15 cellular contexts compared by ENCODE assay signal in genomic region chr10:43861966-43862751, GRCh38.
A peak's percentile ranks its signal among the peaks of the same experiment; 100 is the strongest.
DNase-seq lines count a peak whose midpoint lies in the region; ATAC-seq, FAIRE-seq and TF ChIP-seq lines count a peak whose summit lies in the region.
"Had no signal": no experiment of that assay in that cellular context is flagged by ENCODE, and none has a peak within 500 bp of the region (broad histone marks: within the 10 kb centered on the region; RNA-seq: fewer than 3 reads in every experiment).

No MANE protein-coding gene starts in this region.

- peak overlapping the region; percentile 99 for H2BK120ac ChIP-seq in IMR-90 (ENCODE audit: low read depth, low read length)

- peak overlapping the region; percentile 99; the same call in 1 of the 2 replicates for H4K5ac ChIP-seq in IMR-90 (ENCODE audit: low read depth, low read length)

- H3K4me1 ChIP-seq in IMR-90 (ENCODE audit: control insufficient read depth, insufficient read depth, low read length) (peaks cover 26% of the 10 kb centered on the region), psoas muscle (no peaks in the 10 kb centered on the region)

- TF ChIP-seq POLR2A in IMR-90 (IDR thresholded peaks at IDR 0.05; ENCODE audit: low read depth, low read length) = no peak
- TF ChIP-seq POLR2A in GM12891 (IDR thresholded peaks at IDR 0.05; ENCODE audit: low read depth, low read length) = no peak

- H2AK9ac ChIP-seq in IMR-90 (replicated peaks; ENCODE audit: low read depth, low read length, poor library complexity) = peak overlapping the region; percentile 14

- H2BK15ac ChIP-seq in IMR-90 (ENCODE audit: low read depth, low read length) = peak overlapping the region; percentile 100

- H3K27me3 ChIP-seq in BJ (ENCODE audit: control insufficient read depth, insufficient read depth, low read length) (no peaks in the 10 kb centered on the region), IMR-90 (ENCODE audit: control insufficient read depth, insufficient read depth, low read length) (no peaks in the 10 kb centered on the region), psoas muscle (ENCODE audit: insufficient read depth in 3 of 3, low read length in 2 of 3) (no peaks in the 10 kb centered on the region)
- H3K27me3 ChIP-seq: SJSA1 had no signal

- no peak overlapping the region for H3K4me2 ChIP-seq in IMR-90 (ENCODE audit: low read depth, low read length)

- CTCF ChIA-PET in BJ (lab: Yijun Ruan, JAX) = interaction anchor here (0.7 to 2.1 kb wide), 4 partner anchors 19 to 1027 kb away, joined by 3 to 8 read pairs (median 3); no protein-coding TSS in a partner anchor
- CTCF ChIA-PET in IMR-90 (lab: Yijun Ruan, JAX) = interaction anchor here (0.6 kb wide), 1 partner anchor 19 kb away, joined by 4 read pairs; no protein-coding TSS in a partner anchor
- CTCF ChIA-PET in activated CD4-positive, alpha-beta T cell treated with anti-CD3 and anti-CD28 coated beads, Interleukin-2, amount 10 ng/mL, durations not matched to agents 7 days and 5 days (lab: Charles Lee) = interaction anchor here (1.5 kb wide), 1 partner anchor 173 kb away, joined by 3 read pairs; no protein-coding TSS in a partner anchor

- peak overlapping the region; percentile 22; the same call in 1 of the 2 replicates for H3K56ac ChIP-seq in IMR-90 (ENCODE audit: extremely low read depth, insufficient read depth, low read length)

- BruUV-seq in IMR-90 (replicated peaks; lab: Mats Ljungman, UMichigan) = no TSS peak

- H3K9me3 ChIP-seq in IMR-90 (ENCODE audit: control insufficient read depth, insufficient read depth, low read length) = no peaks in the 10 kb centered on the region
- no peaks in the 10 kb centered on the region for H3K9me3 ChIP-seq in psoas muscle
- H3K9me3 ChIP-seq: SJSA1 had no signal

- peaks cover 5% of the 10 kb centered on the region for H3K4me1 Mint-ChIP-seq in activated CD4-positive, alpha-beta T cell treated with anti-CD3 and anti-CD28 coated beads, Interleukin-2, amount 10 ng/mL, durations not matched to agents 7 days and 5 days

- 0 out of 4 replicates have a peak, but pooled peaks cover 0 to 6% of the 10 kb centered on the region in 2 experiments for H3K79me1 ChIP-seq in IMR-90 (ENCODE audit: low read depth in 1 of 2, low read length in 2 of 2)

- peak overlapping the region; percentile 99 for H4K91ac ChIP-seq in IMR-90 (ENCODE audit: insufficient read depth, low read depth, low read length)

- H2BK20ac ChIP-seq in IMR-90 (ENCODE audit: low read depth, low read length) = peak overlapping the region; percentile 100

- peak overlapping the region; percentile 76; the same call in 1 of the 2 replicates for H3K27ac ChIP-seq in IMR-90 (ENCODE audit: insufficient read depth, low read length)
- H3K27ac ChIP-seq in psoas muscle = peak overlapping the region; percentile 66
- H3K27ac ChIP-seq: SJSA1 had no signal

- H4K8ac ChIP-seq in IMR-90 (ENCODE audit: low read depth in 2 of 2, low read length in 2 of 2) = peak overlapping the region; percentile 97 to 98

- ATAC-seq in IMR-90 (ENCODE audit: low read depth) (peak; percentile 69), psoas muscle (no peak), HG02973 (IDR thresholded peaks at IDR 0.05; ENCODE audit: unreplicated experiment) (no peak)

- peak overlapping the region; percentile 100 for H2BK5ac ChIP-seq in IMR-90 (ENCODE audit: low read depth, low read length, poor library complexity, severe bottlenecking)

- H3K36me3 ChIP-seq in BJ (ENCODE audit: control insufficient read depth, insufficient read depth, low read length) = no peaks in the 10 kb centered on the region
- H3K36me3 ChIP-seq in IMR-90 (ENCODE audit: control insufficient read depth, insufficient read depth, low read length) = no peaks in the 10 kb centered on the region
- no peaks in the 10 kb centered on the region for H3K36me3 ChIP-seq in psoas muscle (ENCODE audit: insufficient read depth in 1 of 2, low read depth in 1 of 2)
- H3K36me3 ChIP-seq: SJSA1 had no signal

- peak overlapping the region; percentile 99; the same call in 1 of the 2 replicates for H3K4ac ChIP-seq in IMR-90 (ENCODE audit: low read depth, low read length)

- H3K36me3 Mint-ChIP-seq in activated CD4-positive, alpha-beta T cell treated with anti-CD3 and anti-CD28 coated beads, Interleukin-2, amount 10 ng/mL, durations not matched to agents 7 days and 5 days (ENCODE audit: low read depth) = no peaks in the 10 kb centered on the region
- H3K36me3 Mint-ChIP-seq: activated naive CD4-positive, alpha-beta T cell treated with anti-CD3 and anti-CD28 coated beads, Interleukin-2, amount 50 U/mL, for 24 hours had no signal

- H3K14ac ChIP-seq in IMR-90 (replicated peaks; ENCODE audit: low read depth, low read length) = peak overlapping the region; percentile 15; the same call in 1 of the 2 replicates

- no peak overlapping the region for H2AFZ ChIP-seq in IMR-90 (replicated peaks; ENCODE audit: low read length, poor library complexity)

- dilution Hi-C loops in IMR-90 (cut with HindIII; ENCODE audit: low sequenced_read_pairs, unreplicated experiment) = no loop called here

- no peaks in the 10 kb centered on the region for H4K20me1 ChIP-seq in IMR-90 (ENCODE audit: insufficient read depth, low read length)

- peak overlapping the region; percentile 69; the same call in 1 of the 2 replicates for H3K23ac ChIP-seq in IMR-90 (ENCODE audit: low read depth, low read length)

- POLR2A ChIA-PET in BJ (lab: Charles Lee) (no interaction called here), IMR-90 (lab: Charles Lee; ENCODE audit: unreplicated experiment) (no interaction called here)
- POLR2A ChIA-PET in activated CD4-positive, alpha-beta T cell treated with anti-CD3 and anti-CD28 coated beads, Interleukin-2, amount 10 ng/mL, durations not matched to agents 7 days and 5 days (lab: Charles Lee) = no interaction called here

- H3K27ac Mint-ChIP-seq in activated CD4-positive, alpha-beta T cell treated with anti-CD3 and anti-CD28 coated beads, Interleukin-2, amount 10 ng/mL, durations not matched to agents 7 days and 5 days = no peak overlapping the region
- H3K27ac Mint-ChIP-seq: activated naive CD4-positive, alpha-beta T cell treated with anti-CD3 and anti-CD28 coated beads, Interleukin-2, amount 50 U/mL, for 24 hours; nephron progenitor cell had no signal

- no peaks in the 10 kb centered on the region for H3K27me3 Mint-ChIP-seq in activated CD4-positive, alpha-beta T cell treated with anti-CD3 and anti-CD28 coated beads, Interleukin-2, amount 10 ng/mL, durations not matched to agents 7 days and 5 days
- H3K27me3 Mint-ChIP-seq: activated naive CD4-positive, alpha-beta T cell treated with anti-CD3 and anti-CD28 coated beads, Interleukin-2, amount 50 U/mL, for 24 hours had no signal

- no peak for TF ChIP-seq RAD21 in IMR-90 (IDR thresholded peaks at IDR 0.05; ENCODE audit: low read length)

- H3K4me3 ChIP-seq in BJ (ENCODE audit: low read depth, low read length) = no peak overlapping the region
- H3K4me3 ChIP-seq in IMR-90 (ENCODE audit: insufficient read depth, low read depth, low read length) = no peak overlapping the region
- H3K4me3 ChIP-seq in psoas muscle = no peak overlapping the region
- H3K4me3 ChIP-seq: SJSA1 had no signal

- TF ChIP-seq CTCF in BJ (IDR thresholded peaks at IDR 0.05; ENCODE audit: insufficient read depth, low read depth, low read length) (no peak), IMR-90 (conservative IDR thresholded peaks at IDR 0.05; ENCODE audit: low read depth, low read length) (no peak), psoas muscle (IDR thresholded peaks at IDR 0.05) (no peak)

- 0 out of 2 replicates have a peak overlapping the region, but pooled peaks have one; percentile 24 for H2AK5ac ChIP-seq in IMR-90 (ENCODE audit: low read depth, low read length)

- intact Hi-C loops in IMR-90 (cut with micrococcal nuclease) (loop anchor here (10.0 kb wide), 1 partner anchor 523 kb away; the partner anchor contains the start of gene CXCL12), psoas muscle (cut with DNase I) (no loop called here)

- no peak overlapping the region for H3K4me3 Mint-ChIP-seq in activated CD4-positive, alpha-beta T cell treated with anti-CD3 and anti-CD28 coated beads, Interleukin-2, amount 10 ng/mL, durations not matched to agents 7 days and 5 days
- H3K4me3 Mint-ChIP-seq: activated naive CD4-positive, alpha-beta T cell treated with anti-CD3 and anti-CD28 coated beads, Interleukin-2, amount 50 U/mL, for 24 hours; nephron progenitor cell had no signal

- no peak for FAIRE-seq in GM12891 (lab: Jason Lieb, UNC)
- FAIRE-seq: endometrium, islet of Langerhans had no signal

- H3K9me1 ChIP-seq in IMR-90 (ENCODE audit: insufficient read depth, low read length) = peaks cover 20% of the 10 kb centered on the region

- in situ Hi-C loops in IMR-90 (cut with MboI; ENCODE audit: low sequenced_read_pairs) = no loop called here

- peak overlapping the region; percentile 98; the same call in 1 of the 2 replicates for H3K18ac ChIP-seq in IMR-90 (ENCODE audit: low read depth, low read length)

- H3K9me3 Mint-ChIP-seq in activated CD4-positive, alpha-beta T cell treated with anti-CD3 and anti-CD28 coated beads, Interleukin-2, amount 10 ng/mL, durations not matched to agents 7 days and 5 days = peaks cover 2% of the 10 kb centered on the region
- H3K9me3 Mint-ChIP-seq: activated naive CD4-positive, alpha-beta T cell treated with anti-CD3 and anti-CD28 coated beads, Interleukin-2, amount 50 U/mL, for 24 hours; nephron progenitor cell had no signal

- WGBS in IMR-90 (ENCODE audit: extremely low coverage in 2 of 2, insufficient read length in 1 of 2), 2 experiments = no CpG with 5 or more reads among the region's 3 CpGs
- 67 to 73% (median 70%) methylated on average over 3 of the region's 3 CpGs for WGBS in psoas muscle, 3 donors

- peak; percentile 74 for DNase-seq in BJ (ENCODE audit: low read depth)
- peak; percentile 96 for DNase-seq in IMR-90
- peak; percentile 99 for DNase-seq in fibroblast of gingiva (ENCODE audit: low read depth)
- DNase-seq in psoas muscle = no peak
- no peak for DNase-seq in activated CD4-positive, alpha-beta T cell treated with anti-CD3 and anti-CD28 coated beads, Interleukin-2, amount 10 ng/mL, durations not matched to agents 7 days and 5 days
- DNase-seq in anterior cingulate cortex (lab: John Stamatoyannopoulos, UW) = no peak
- no peak for DNase-seq in GM12891 (ENCODE audit: insufficient read length, low spot score)
- DNase-seq: NCI-H510A treated with DMSO at 0.1 percent for 48 hours; nephron progenitor cell; stimulated activated CD4-positive, alpha-beta T cell treated with anti-CD3 and anti-CD28 coated beads, Interleukin-2, amount 100 ng/mL, for 48 hours had no signal

- H3K9ac ChIP-seq in IMR-90 (ENCODE audit: low read depth, low read length) = no peak overlapping the region

TF ChIP-seq in GM12891, 5 proteins besides CTCF, POLR2A, EP300 and RAD21:
- TF ChIP-seq POU2F2 (IDR thresholded peaks at IDR 0.05; ENCODE audit: low read depth, low read length) (no peak), SPI1 (IDR thresholded peaks at IDR 0.05; ENCODE audit: low read depth, low read length) (no peak), PAX5 (IDR thresholded peaks at IDR 0.05; ENCODE audit: insufficient read depth, low read length, severe bottlenecking) (no peak), TAF1 (IDR thresholded peaks at IDR 0.05; ENCODE audit: low read depth, low read length) (no peak), POLR2AphosphoS5 (IDR thresholded peaks at IDR 0.05; ENCODE audit: low read depth, low read length) (no peak)
TF ChIP-seq in GM12891: peak in this region for 0.

Comparison
In these comparisons a context has a peak if more than half of its experiments do, and no peak if none do; other contexts are left out.
1. DNase-seq: peak in BJ (single experiment), IMR-90 (single experiment) and fibroblast of gingiva (single experiment); none in psoas muscle (0 of 2), activated CD4-positive, alpha-beta T cell treated with anti-CD3 and anti-CD28 coated beads, Interleukin-2, amount 10 ng/mL, durations not matched to agents 7 days and 5 days (single experiment), anterior cingulate cortex (0 of 58) and GM12891 (single experiment).